Comparison of ENCODE assay signal across 13 cellular contexts in the genomic region with DNA sequence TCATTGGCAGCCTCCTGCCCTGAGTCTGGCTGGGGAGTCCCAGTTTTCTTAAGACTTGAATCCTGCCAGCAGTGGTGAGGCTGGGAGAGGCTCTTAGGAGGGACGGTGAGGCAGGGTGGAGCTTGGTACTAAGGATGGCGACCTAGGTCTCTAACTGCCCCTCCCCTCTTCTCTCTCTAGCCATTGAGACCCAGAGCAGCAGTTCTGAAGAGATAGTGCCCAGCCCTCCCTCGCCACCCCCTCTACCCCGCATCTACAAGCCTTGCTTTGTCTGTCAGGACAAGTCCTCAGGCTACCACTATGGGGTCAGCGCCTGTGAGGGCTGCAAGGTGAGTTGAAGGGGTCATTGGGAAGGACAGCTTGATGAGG. TPM values are rescaled to one million over a fixed set of nuclear protein-coding genes. Genes with fewer than 3 reads are reported as not detected.
DNase-seq lines count a peak whose midpoint lies in the region; ATAC-seq and TF ChIP-seq lines count a peak whose summit lies in the region.
"Had no signal": no experiment of that assay in that cellular context is flagged by ENCODE, and none has a peak within 500 bp of the region (broad histone marks: within the 10 kb centered on the region; RNA-seq: fewer than 3 reads in every experiment).

No MANE protein-coding gene starts in this region.

- TF ChIP-seq RAD21 in liver (IDR thresholded peaks at IDR 0.05) = no peak

- H3K4me1 ChIP-seq in HUES48 (ENCODE audit: control insufficient read depth, insufficient read depth, low read length) (peaks cover 69% of the 10 kb centered on the region), adrenal gland (replicated peaks in 1 of 2) (peaks cover 57 to 78% of the 10 kb centered on the region in 2 donors), liver (ENCODE audit: control insufficient read depth in 4 of 4, insufficient read depth in 4 of 4, low read length in 3 of 4) (peaks cover 47 to 98% (median 95%) of the 10 kb centered on the region in 4 donors), skeletal muscle satellite cell (ENCODE audit: control insufficient read depth, insufficient read depth, low read length) (peaks cover 91% of the 10 kb centered on the region)

- H3K9ac ChIP-seq in HUES48 (ENCODE audit: low read depth, low read length) = no peak overlapping the region
- H3K9ac ChIP-seq in liver (ENCODE audit: low read depth in 1 of 2, low read length in 2 of 2) = no peak overlapping the region
- peak overlapping the region; percentile 11 for H3K9ac ChIP-seq in skeletal muscle satellite cell (ENCODE audit: low read depth, low read length)

- TF ChIP-seq CTCF in adrenal gland (IDR thresholded peaks at IDR 0.05) (no peak), liver (IDR thresholded peaks at IDR 0.05; ENCODE audit: low read depth, low read length, missing input control) (no peak)

- intact Hi-C loops in adrenal gland (cut with DNase I) = no loop called here

- H3K4me3 ChIP-seq in HUES48 (ENCODE audit: low read depth, low read length) (peak overlapping the region; percentile 41; the same call in 1 of the 2 replicates), adrenal gland (peak overlapping the region in 1 of 4 donors; percentile 12), liver (ENCODE audit: low read depth in 1 of 3, low read length in 3 of 3) (no peak overlapping the region), skeletal muscle satellite cell (ENCODE audit: low read length) (no peak overlapping the region)
- H3K4me3 ChIP-seq: mucosa of descending colon had no signal

- no peak for TF ChIP-seq POLR2A in adrenal gland (IDR thresholded peaks at IDR 0.05)

- peak in 2 of 7 donors; percentile 21 to 58 for DNase-seq in adrenal gland
- DNase-seq in GF-D8 (lab: John Stamatoyannopoulos, UW) = no peak
- no peak for DNase-seq in C1 segment of cervical spinal cord (lab: John Stamatoyannopoulos, UW)
- DNase-seq: activated naive CD4-positive, alpha-beta T cell; GDM1; KBM-7; NCI-H748 treated with DMSO at 0.1 percent for 48 hours had no signal

- WGBS in adrenal gland, 4 donors = 39 to 59% (median 57%) methylated on average over 4 to 5 of the region's 5 CpGs
- WGBS in liver = 49% methylated on average over 5 of the region's 5 CpGs

- H3K27ac ChIP-seq in HUES48 (ENCODE audit: low read depth, low read length) (no peak overlapping the region), adrenal gland (peak overlapping the region in 4 of 5 donors; percentile 19 to 100 (median 60)), liver (ENCODE audit: low read depth in 1 of 2, low read length in 2 of 2) (peak overlapping the region; percentile 52 to 97)

- ATAC-seq in GM18870 (IDR thresholded peaks at IDR 0.05; ENCODE audit: unreplicated experiment) = no peak
- no peak for ATAC-seq in HG03439 (IDR thresholded peaks at IDR 0.05; ENCODE audit: unreplicated experiment)
- ATAC-seq: mucosa of descending colon had no signal

- H3K36me3 ChIP-seq in HUES48 (ENCODE audit: control insufficient read depth, insufficient read depth, low read length) (peaks cover 22% of the 10 kb centered on the region), adrenal gland (replicated peaks in 1 of 2) (peaks cover 0 to 25% of the 10 kb centered on the region in 2 donors), liver (ENCODE audit: control insufficient read depth in 4 of 4, insufficient read depth in 3 of 4, low read depth in 1 of 4, low read length in 3 of 4) (peaks cover 0 to 4% (median 2%) of the 10 kb centered on the region in 4 donors), skeletal muscle satellite cell (ENCODE audit: insufficient read depth, low read length) (peaks cover 36% of the 10 kb centered on the region)

- H3K27me3 ChIP-seq in HUES48 (ENCODE audit: control insufficient read depth, insufficient read depth, low read length) = peaks cover 62% of the 10 kb centered on the region
- H3K27me3 ChIP-seq in adrenal gland = no peaks in the 10 kb centered on the region
- no peaks in the 10 kb centered on the region for H3K27me3 ChIP-seq in liver (ENCODE audit: control insufficient read depth in 4 of 4, insufficient read depth in 4 of 4, low read length in 3 of 4)
- no peaks in the 10 kb centered on the region for H3K27me3 ChIP-seq in skeletal muscle satellite cell (ENCODE audit: control insufficient read depth, insufficient read depth, low read length)

- no peaks in the 10 kb centered on the region for H3K9me3 ChIP-seq in HUES48 (ENCODE audit: control insufficient read depth, insufficient read depth, low read length)
- H3K9me3 ChIP-seq in adrenal gland (replicated peaks in 1 of 3) = no peaks in the 10 kb centered on the region
- H3K9me3 ChIP-seq in liver (ENCODE audit: control insufficient read depth in 4 of 4, low read length in 3 of 4) = no peaks in the 10 kb centered on the region
- no peaks in the 10 kb centered on the region for H3K9me3 ChIP-seq in skeletal muscle satellite cell (replicated peaks; ENCODE audit: low read length)
- H3K9me3 ChIP-seq: mucosa of descending colon had no signal

- peak overlapping the region; percentile 60 for H3K4me2 ChIP-seq in skeletal muscle satellite cell (ENCODE audit: low read length)

TF ChIP-seq in liver, 16 proteins besides CTCF, POLR2A, EP300 and RAD21:
- TF ChIP-seq GABPA (IDR thresholded peaks at IDR 0.05 in 1 of 2, conservative IDR thresholded peaks at IDR 0.05 in 1 of 2) (no peak), SP1 (IDR thresholded peaks at IDR 0.05) (no peak), HNF4G (IDR thresholded peaks at IDR 0.05) (no peak), NR2F2 (IDR thresholded peaks at IDR 0.05) (no peak), TAF1 (conservative IDR thresholded peaks at IDR 0.05) (no peak), JUND (IDR thresholded peaks at IDR 0.05) (no peak)
- TF ChIP-seq, protein P1, sequence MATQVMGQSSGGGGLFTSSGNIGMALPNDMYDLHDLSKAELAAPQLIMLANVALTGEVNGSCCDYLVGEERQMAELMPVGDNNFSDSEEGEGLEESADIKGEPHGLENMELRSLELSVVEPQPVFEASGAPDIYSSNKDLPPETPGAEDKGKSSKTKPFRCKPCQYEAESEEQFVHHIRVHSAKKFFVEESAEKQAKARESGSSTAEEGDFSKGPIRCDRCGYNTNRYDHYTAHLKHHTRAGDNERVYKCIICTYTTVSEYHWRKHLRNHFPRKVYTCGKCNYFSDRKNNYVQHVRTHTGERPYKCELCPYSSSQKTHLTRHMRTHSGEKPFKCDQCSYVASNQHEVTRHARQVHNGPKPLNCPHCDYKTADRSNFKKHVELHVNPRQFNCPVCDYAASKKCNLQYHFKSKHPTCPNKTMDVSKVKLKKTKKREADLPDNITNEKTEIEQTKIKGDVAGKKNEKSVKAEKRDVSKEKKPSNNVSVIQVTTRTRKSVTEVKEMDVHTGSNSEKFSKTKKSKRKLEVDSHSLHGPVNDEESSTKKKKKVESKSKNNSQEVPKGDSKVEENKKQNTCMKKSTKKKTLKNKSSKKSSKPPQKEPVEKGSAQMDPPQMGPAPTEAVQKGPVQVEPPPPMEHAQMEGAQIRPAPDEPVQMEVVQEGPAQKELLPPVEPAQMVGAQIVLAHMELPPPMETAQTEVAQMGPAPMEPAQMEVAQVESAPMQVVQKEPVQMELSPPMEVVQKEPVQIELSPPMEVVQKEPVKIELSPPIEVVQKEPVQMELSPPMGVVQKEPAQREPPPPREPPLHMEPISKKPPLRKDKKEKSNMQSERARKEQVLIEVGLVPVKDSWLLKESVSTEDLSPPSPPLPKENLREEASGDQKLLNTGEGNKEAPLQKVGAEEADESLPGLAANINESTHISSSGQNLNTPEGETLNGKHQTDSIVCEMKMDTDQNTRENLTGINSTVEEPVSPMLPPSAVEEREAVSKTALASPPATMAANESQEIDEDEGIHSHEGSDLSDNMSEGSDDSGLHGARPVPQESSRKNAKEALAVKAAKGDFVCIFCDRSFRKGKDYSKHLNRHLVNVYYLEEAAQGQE (IDR thresholded peaks at IDR 0.05) = no peak
- TF ChIP-seq, protein P2, sequence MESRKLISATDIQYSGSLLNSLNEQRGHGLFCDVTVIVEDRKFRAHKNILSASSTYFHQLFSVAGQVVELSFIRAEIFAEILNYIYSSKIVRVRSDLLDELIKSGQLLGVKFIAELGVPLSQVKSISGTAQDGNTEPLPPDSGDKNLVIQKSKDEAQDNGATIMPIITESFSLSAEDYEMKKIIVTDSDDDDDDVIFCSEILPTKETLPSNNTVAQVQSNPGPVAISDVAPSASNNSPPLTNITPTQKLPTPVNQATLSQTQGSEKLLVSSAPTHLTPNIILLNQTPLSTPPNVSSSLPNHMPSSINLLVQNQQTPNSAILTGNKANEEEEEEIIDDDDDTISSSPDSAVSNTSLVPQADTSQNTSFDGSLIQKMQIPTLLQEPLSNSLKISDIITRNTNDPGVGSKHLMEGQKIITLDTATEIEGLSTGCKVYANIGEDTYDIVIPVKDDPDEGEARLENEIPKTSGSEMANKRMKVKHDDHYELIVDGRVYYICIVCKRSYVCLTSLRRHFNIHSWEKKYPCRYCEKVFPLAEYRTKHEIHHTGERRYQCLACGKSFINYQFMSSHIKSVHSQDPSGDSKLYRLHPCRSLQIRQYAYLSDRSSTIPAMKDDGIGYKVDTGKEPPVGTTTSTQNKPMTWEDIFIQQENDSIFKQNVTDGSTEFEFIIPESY (IDR thresholded peaks at IDR 0.05) = no peak
- TF ChIP-seq, protein P3, sequence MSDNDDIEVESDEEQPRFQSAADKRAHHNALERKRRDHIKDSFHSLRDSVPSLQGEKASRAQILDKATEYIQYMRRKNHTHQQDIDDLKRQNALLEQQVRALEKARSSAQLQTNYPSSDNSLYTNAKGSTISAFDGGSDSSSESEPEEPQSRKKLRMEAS (IDR thresholded peaks at IDR 0.05) = no peak

RNA-seq across cellular contexts. Expression of a gene that starts 16.4 kb away (rescaled TPM):
- total RNA-seq in adrenal gland = 1 to 10 TPM; 1.3 to 8.7 (median 1.9) TPM
- polyA plus RNA-seq in adrenal gland = not detected
- under 1 TPM; 0.47 to 0.59 TPM for total RNA-seq in liver
- under 1 TPM in 1 of 2 donors, not detected in 1; 0.48 TPM for polyA plus RNA-seq in liver
- total RNA-seq in skeletal muscle satellite cell (2012; rRNA removed) = 0.22 and 0.25 TPM in 2 replicates

RNA-seq across cellular contexts. Expression of a gene that starts 39.1 kb away (rescaled TPM):
- total RNA-seq in adrenal gland = 10 to 100 TPM; 24.8 to 51.8 (median 34.4) TPM
- polyA plus RNA-seq in adrenal gland = 10 to 100 TPM; 12.7 to 58.2 (median 26.8) TPM
- 10 to 100 TPM in 1 of 2 donors, 1 to 10 TPM in 1; 8.7 to 12.9 TPM for total RNA-seq in liver
- polyA plus RNA-seq in liver = 10 to 100 TPM in 1 of 2 donors, 1 to 10 TPM in 1; 6.6 to 26.2 TPM
- total RNA-seq in skeletal muscle satellite cell (2012; rRNA removed) = 11.2 and 17.0 TPM in 2 replicates
